16 cellular contexts compared by ENCODE assay signal in the genomic region with DNA sequence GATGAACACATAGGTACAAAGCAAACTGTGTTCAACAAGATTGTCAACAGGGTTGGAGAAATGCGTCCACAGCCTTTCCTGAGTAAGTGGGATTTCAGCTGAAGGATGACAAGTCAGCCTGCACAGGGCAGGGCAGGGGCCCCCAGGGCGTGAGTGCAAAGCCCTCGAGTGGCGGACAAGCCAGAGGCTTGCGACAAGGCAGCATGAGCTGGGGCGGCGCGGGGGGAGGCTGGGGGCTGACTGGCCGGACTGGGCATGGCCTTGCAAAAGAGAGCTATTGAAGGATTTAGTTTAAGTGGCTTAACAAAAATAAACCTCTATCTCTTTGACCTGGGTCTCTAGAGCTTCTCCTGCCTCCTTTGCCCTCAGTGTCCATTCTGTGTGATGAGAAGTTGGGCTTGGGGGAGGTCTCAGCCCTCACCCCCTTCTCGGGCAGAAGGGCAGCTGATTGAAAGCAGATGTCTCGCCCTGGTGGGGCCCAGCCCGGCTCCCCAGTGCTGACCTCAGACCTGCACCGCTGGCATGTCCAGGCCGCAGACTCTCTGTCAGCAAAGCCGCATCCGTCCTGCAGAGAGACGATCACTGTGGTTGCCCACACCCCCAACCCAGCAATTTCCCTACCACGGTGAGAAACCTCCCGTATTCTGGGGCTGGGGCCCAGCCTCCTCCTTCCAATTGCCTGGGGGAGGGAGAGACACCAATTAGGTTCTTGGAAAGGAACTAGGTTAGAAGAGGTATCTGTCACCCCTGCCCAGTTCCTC. TPM values are rescaled to one million over a fixed set of nuclear protein-coding genes. Genes with fewer than 3 reads are reported as not detected.
DNase-seq lines count a peak whose midpoint lies in the region; ATAC-seq and TF ChIP-seq lines count a peak whose summit lies in the region.
"Had no signal": no experiment of that assay in that cellular context is flagged by ENCODE, and none has a peak within 500 bp of the region (broad histone marks: within the 10 kb centered on the region; RNA-seq: fewer than 3 reads in every experiment).

No MANE protein-coding gene starts in this region.

- H3K4me1 Mint-ChIP-seq in activated CD4-positive, alpha-beta T cell treated with anti-CD3 and anti-CD28 coated beads for 36 hours = peaks cover 35% of the 10 kb centered on the region
- H3K4me1 Mint-ChIP-seq in endodermal cell = peaks cover 31% of the 10 kb centered on the region

- intact Hi-C loops in activated CD4-positive, alpha-beta T cell treated with anti-CD3 and anti-CD28 coated beads for 36 hours (cut with DNase I, micrococcal nuclease) = no loop called here
- intact Hi-C loops in sigmoid colon (cut with DNase I) (no loop called here), A673 (cut with micrococcal nuclease; ENCODE audit: unreplicated experiment) (no loop called here)

- TF ChIP-seq POLR2A in sigmoid colon (IDR thresholded peaks at IDR 0.05) = no peak

- 86 to 92% methylated on average over 9 to 19 of the region's 19 CpGs for WGBS in endodermal cell (ENCODE audit: insufficient coverage in 1 of 2, insufficient read length in 1 of 2), 2 experiments
- WGBS in sigmoid colon, 2 donors = 85 to 92% methylated on average over 19 of the region's 19 CpGs

- TF ChIP-seq EP300 in sigmoid colon (IDR thresholded peaks at IDR 0.05) = no peak

- POLR2A ChIA-PET in activated CD4-positive, alpha-beta T cell treated with anti-CD3 and anti-CD28 coated beads for 36 hours (lab: Charles Lee) = no interaction called here
- POLR2A ChIA-PET in A673 (lab: Charles Lee; ENCODE audit: low non-redundant PET) = no interaction called here

- no peaks in the 10 kb centered on the region for H3K27me3 Mint-ChIP-seq in activated CD4-positive, alpha-beta T cell treated with anti-CD3 and anti-CD28 coated beads for 36 hours
- peaks cover 17% of the 10 kb centered on the region for H3K27me3 Mint-ChIP-seq in endodermal cell (ENCODE audit: insufficient read depth)
- H3K27me3 Mint-ChIP-seq: naive thymus-derived CD8-positive, alpha-beta T cell had no signal

- H3K27me3 ChIP-seq in endodermal cell (ENCODE audit: control insufficient read depth, insufficient read depth, low read length, poor library complexity, severe bottlenecking) = no peaks in the 10 kb centered on the region
- H3K27me3 ChIP-seq in sigmoid colon = no peaks in the 10 kb centered on the region
- H3K27me3 ChIP-seq in A673 (replicated peaks; ENCODE audit: insufficient read depth, low read depth, low read length, poor library complexity) = no peaks in the 10 kb centered on the region
- H3K27me3 ChIP-seq: gastrocnemius medialis, testis had no signal

- peak; percentile 25 for DNase-seq in activated CD4-positive, alpha-beta T cell treated with anti-CD3 and anti-CD28 coated beads for 36 hours
- DNase-seq in activated CD4-positive, alpha-beta T cell treated with anti-CD3 and anti-CD28 coated beads for 1 hour = no peak
- peak; percentile 20 for DNase-seq in SKM-1 treated with dmso at 0.1 percent for 144 hours (lab: John Stamatoyannopoulos, UW; ENCODE audit: unreplicated experiment)
- DNase-seq in endodermal cell = peak; percentile 43
- DNase-seq in sigmoid colon = peak; percentile 55
- no peak for DNase-seq in OCI-M2 (lab: John Stamatoyannopoulos, UW; ENCODE audit: unreplicated experiment)
- no peak for DNase-seq in A673 (ENCODE audit: low spot score)
- DNase-seq: activated T-cell treated with anti-CD3 and anti-CD28 coated beads for 4 hours; Calu3; naive thymus-derived CD8-positive, alpha-beta T cell; testis had no signal

- H3K27ac ChIP-seq in endodermal cell (ENCODE audit: low read depth, low read length) (no peak overlapping the region), sigmoid colon (no peak overlapping the region), A673 (ENCODE audit: low read depth, low read length, poor library complexity, severe bottlenecking) (no peak overlapping the region)
- H3K27ac ChIP-seq: gastrocnemius medialis, testis had no signal

- no peak overlapping the region for H3K9ac ChIP-seq in endodermal cell (ENCODE audit: extremely low read depth, low read length, poor library complexity, severe bottlenecking)

- no peak for ATAC-seq in activated CD4-positive, alpha-beta T cell treated with anti-CD3 and anti-CD28 coated beads for 36 hours
- no peak for ATAC-seq in GM21737 (IDR thresholded peaks at IDR 0.05; ENCODE audit: unreplicated experiment)
- ATAC-seq: gastrocnemius medialis; naive thymus-derived CD8-positive, alpha-beta T cell had no signal

- no TSS peak for BruUV-seq in A673 (replicated peaks; lab: Mats Ljungman, UMichigan)

- no peak overlapping the region for H3K27ac Mint-ChIP-seq in activated CD4-positive, alpha-beta T cell treated with anti-CD3 and anti-CD28 coated beads for 36 hours
- H3K27ac Mint-ChIP-seq in endodermal cell = no peak overlapping the region
- H3K27ac Mint-ChIP-seq: IgD-negative memory B cell had no signal

- no peaks in the 10 kb centered on the region for H3K9me3 Mint-ChIP-seq in activated CD4-positive, alpha-beta T cell treated with anti-CD3 and anti-CD28 coated beads for 36 hours (ENCODE audit: low read depth)
- no peaks in the 10 kb centered on the region for H3K9me3 Mint-ChIP-seq in endodermal cell
- H3K9me3 Mint-ChIP-seq: IgD-negative memory B cell; naive thymus-derived CD8-positive, alpha-beta T cell had no signal

- H3K4me1 ChIP-seq in endodermal cell (ENCODE audit: control insufficient read depth, insufficient read depth, low read length) = peaks cover 8% of the 10 kb centered on the region
- peaks cover 0 to 33% (median 25%) of the 10 kb centered on the region in 4 donors for H3K4me1 ChIP-seq in sigmoid colon
- peaks cover 23% of the 10 kb centered on the region for H3K4me1 ChIP-seq in A673 (ENCODE audit: insufficient read depth, low read length, poor library complexity, severe bottlenecking)

- CTCF ChIA-PET in activated CD4-positive, alpha-beta T cell treated with anti-CD3 and anti-CD28 coated beads for 36 hours (lab: Charles Lee) = interaction anchor here (0.9 to 26.0 kb wide), 4 partner anchors 11 to 194 kb away, joined by 3 to 499 read pairs (median 3); partner anchors contain the start of gene AHCYL1
- CTCF ChIA-PET in A673 (lab: Charles Lee) = no interaction called here

- no peak for TF ChIP-seq CTCF in endodermal cell (conservative IDR thresholded peaks at IDR 0.05)
- no peak for TF ChIP-seq CTCF in sigmoid colon (IDR thresholded peaks at IDR 0.05)
- no peak for TF ChIP-seq CTCF in A673 (conservative IDR thresholded peaks at IDR 0.05; ENCODE audit: low read depth, low read length)

- no peak overlapping the region for H3K4me3 ChIP-seq in endodermal cell (ENCODE audit: low read length)
- no peak overlapping the region for H3K4me3 ChIP-seq in sigmoid colon
- no peak overlapping the region for H3K4me3 ChIP-seq in A673 (ENCODE audit: low read depth, low read length, poor library complexity, severe bottlenecking)
- H3K4me3 ChIP-seq: gastrocnemius medialis, testis had no signal

- H3K9me3 ChIP-seq in endodermal cell (ENCODE audit: control insufficient read depth, low read length) (no peaks in the 10 kb centered on the region), sigmoid colon (no peaks in the 10 kb centered on the region), A673 (ENCODE audit: low read depth, low read length, poor library complexity, severe bottlenecking) (no peaks in the 10 kb centered on the region)
- H3K9me3 ChIP-seq: gastrocnemius medialis, testis had no signal

- H3K36me3 ChIP-seq in endodermal cell (ENCODE audit: control insufficient read depth, insufficient read depth, low read length) = no peaks in the 10 kb centered on the region
- no peaks in the 10 kb centered on the region for H3K36me3 ChIP-seq in sigmoid colon
- no peaks in the 10 kb centered on the region for H3K36me3 ChIP-seq in A673 (ENCODE audit: insufficient read depth, low read length, poor library complexity, severe bottlenecking)
- H3K36me3 ChIP-seq: gastrocnemius medialis had no signal

- no peak overlapping the region for H3K4me3 Mint-ChIP-seq in activated CD4-positive, alpha-beta T cell treated with anti-CD3 and anti-CD28 coated beads for 36 hours
- no peak overlapping the region for H3K4me3 Mint-ChIP-seq in endodermal cell
- H3K4me3 Mint-ChIP-seq: IgD-negative memory B cell had no signal

- H3K36me3 Mint-ChIP-seq in activated CD4-positive, alpha-beta T cell treated with anti-CD3 and anti-CD28 coated beads for 36 hours (ENCODE audit: low read depth) = no peaks in the 10 kb centered on the region
- no peaks in the 10 kb centered on the region for H3K36me3 Mint-ChIP-seq in endodermal cell (ENCODE audit: low read depth)
- H3K36me3 Mint-ChIP-seq: IgD-negative memory B cell; naive thymus-derived CD8-positive, alpha-beta T cell had no signal

RNA-seq across cellular contexts. Expression of gene EPS8L3, which starts 24.3 kb away (rescaled TPM):
- total RNA-seq in activated CD4-positive, alpha-beta T cell treated with anti-CD3 and anti-CD28 coated beads for 36 hours = not detected
- total RNA-seq in endodermal cell = not detected
- not detected for polyA plus RNA-seq in endodermal cell (2013, experiment 1 of 2)
- polyA plus RNA-seq in endodermal cell (2013, experiment 2 of 2) = not detected
- total RNA-seq in sigmoid colon = 1 to 10 TPM in 2 of 4 donors, not detected in 2; 1.1 to 1.4 TPM
- 100 to 1,000 TPM in 1 of 3 donors, 10 to 100 TPM in 2; 81.7 to 212 (median 84.4) TPM for polyA plus RNA-seq in sigmoid colon
- not detected in 2 replicates for total RNA-seq in A673 (2021)
- total RNA-seq: naive thymus-derived CD8-positive, alpha-beta T cell; skeletal muscle tissue had no signal
- polyA plus RNA-seq: IgD-negative memory B cell; keratinocyte; naive thymus-derived CD8-positive, alpha-beta T cell had no signal

RNA-seq across cellular contexts. Expression of gene GSTM3, which starts 47.2 kb away (rescaled TPM):
- total RNA-seq in activated CD4-positive, alpha-beta T cell treated with anti-CD3 and anti-CD28 coated beads for 36 hours = 10 to 100 TPM; 47.6 to 49.1 TPM
- total RNA-seq in endodermal cell (10 to 100 TPM in 1 of 2 donors, 1 to 10 TPM in 1; 5.5 to 10.3 TPM), sigmoid colon (100 to 1,000 TPM in 3 of 4 donors, 10 to 100 TPM in 1; 61.1 to 143 (median 122) TPM), A673 (2021) (72.2 and 73.4 TPM in 2 replicates)
- 43.1 TPM for polyA plus RNA-seq in endodermal cell (2013, experiment 1 of 2)
- polyA plus RNA-seq in endodermal cell (2013, experiment 2 of 2) = 43.6 TPM
- polyA plus RNA-seq in sigmoid colon = 10 to 100 TPM; 21.6 to 64.3 (median 40.2) TPM

Comparison
In these comparisons a context has a peak if more than half of its experiments do, and no peak if none do; other contexts are left out.
1. DNase-seq: peak in activated CD4-positive, alpha-beta T cell treated with anti-CD3 and anti-CD28 coated beads for 36 hours (single experiment), SKM-1 treated with dmso at 0.1 percent for 144 hours (single experiment), endodermal cell (single experiment) and sigmoid colon (single experiment); none in activated CD4-positive, alpha-beta T cell treated with anti-CD3 and anti-CD28 coated beads for 1 hour (single experiment), OCI-M2 (single experiment) and A673 (single experiment).